21 cellular contexts compared by ENCODE assay signal in genomic region chr12:117447665-117448366, GRCh38.
"Had no signal": no experiment of that assay in that cellular context is flagged by ENCODE, and none has a peak within 500 bp of the region (broad histone marks: within the 10 kb centered on the region; RNA-seq: fewer than 3 reads in every experiment).

No MANE protein-coding gene starts in this region.

- DNase-seq: activated CD4-positive, alpha-beta memory T cell treated with anti-CD3 and anti-CD28 coated beads, Interleukin-2, amount 10 ng/mL, durations not matched to agents 7 days and 5 days; activated CD4-positive, alpha-beta T cell treated with anti-CD3 and anti-CD28 coated beads for 4 hours; activated CD8-positive, alpha-beta memory T cell treated with anti-CD3 and anti-CD28 coated beads, Interleukin-2, amount 10 ng/mL, durations not matched to agents 7 days and 5 days; dorsolateral prefrontal cortex; endodermal cell; foreskin fibroblast; left lung; right cardiac atrium; stimulated activated CD4-positive, alpha-beta T cell treated with anti-CD3 and anti-CD28 coated beads, Interleukin-4, amount 100 ng/mL, for 1 hour; stimulated activated naive CD8-positive, alpha-beta T cell treated with anti-CD3 and anti-CD28 coated beads, Interleukin-15, amount 100 ng/mL, for 72 hours; trophoblast cell had no signal

- H3K9me3 Mint-ChIP-seq: mesothelial cell of epicardium; stimulated activated naive CD8-positive, alpha-beta T cell treated with anti-CD3 and anti-CD28 coated beads, Interleukin-15, amount 100 ng/mL, for 72 hours had no signal

- H3K27me3 ChIP-seq: cardiac muscle cell, dorsolateral prefrontal cortex, hepatocyte, left lung, vagina had no signal

- H3K36me3 Mint-ChIP-seq: activated CD8-positive, alpha-beta memory T cell treated with anti-CD3 and anti-CD28 coated beads, Interleukin-2, amount 10 ng/mL, durations not matched to agents 7 days and 5 days; activated naive CD8-positive, alpha-beta T cell; mesothelial cell of epicardium had no signal

- H3K4me1 Mint-ChIP-seq: activated CD4-positive, alpha-beta memory T cell treated with anti-CD3 and anti-CD28 coated beads, Interleukin-2, amount 10 ng/mL, durations not matched to agents 7 days and 5 days; activated CD8-positive, alpha-beta memory T cell treated with anti-CD3 and anti-CD28 coated beads, Interleukin-2, amount 10 ng/mL, durations not matched to agents 7 days and 5 days; endodermal cell; mesothelial cell of epicardium; stimulated activated naive CD8-positive, alpha-beta T cell treated with anti-CD3 and anti-CD28 coated beads, Interleukin-15, amount 100 ng/mL, for 72 hours; WTC11 had no signal

- H3K27ac ChIP-seq: cardiac muscle cell, dorsolateral prefrontal cortex, epithelial cell of prostate, hepatocyte, left lung, prostate gland, skin epidermis, suprapubic skin, vagina had no signal

- H3K9me3 ChIP-seq: left lung, prostate gland, suprapubic skin, vagina had no signal

- H3K4me3 Mint-ChIP-seq: activated CD4-positive, alpha-beta memory T cell treated with anti-CD3 and anti-CD28 coated beads, Interleukin-2, amount 10 ng/mL, durations not matched to agents 7 days and 5 days; activated CD8-positive, alpha-beta memory T cell treated with anti-CD3 and anti-CD28 coated beads, Interleukin-2, amount 10 ng/mL, durations not matched to agents 7 days and 5 days; activated naive CD8-positive, alpha-beta T cell; endodermal cell; mesothelial cell of epicardium; stimulated activated naive CD8-positive, alpha-beta T cell treated with anti-CD3 and anti-CD28 coated beads, Interleukin-15, amount 100 ng/mL, for 72 hours; WTC11 had no signal

- H3K36me3 ChIP-seq: cardiac muscle cell, left lung, prostate gland, suprapubic skin, vagina had no signal

- H3K27ac Mint-ChIP-seq: activated CD4-positive, alpha-beta memory T cell treated with anti-CD3 and anti-CD28 coated beads, Interleukin-2, amount 10 ng/mL, durations not matched to agents 7 days and 5 days; activated CD8-positive, alpha-beta memory T cell treated with anti-CD3 and anti-CD28 coated beads, Interleukin-2, amount 10 ng/mL, durations not matched to agents 7 days and 5 days; activated naive CD8-positive, alpha-beta T cell; endodermal cell; mesothelial cell of epicardium; WTC11 had no signal

- H3K4me3 ChIP-seq: cardiac muscle cell, dorsolateral prefrontal cortex, hepatocyte, left lung, prostate gland, skin epidermis, suprapubic skin, vagina had no signal

- H3K4me1 ChIP-seq: left lung, prostate gland, suprapubic skin, vagina had no signal

- ATAC-seq: activated CD8-positive, alpha-beta memory T cell treated with anti-CD3 and anti-CD28 coated beads, Interleukin-2, amount 10 ng/mL, durations not matched to agents 7 days and 5 days; left lung; right cardiac atrium; stimulated activated naive CD8-positive, alpha-beta T cell treated with anti-CD3 and anti-CD28 coated beads, Interleukin-15, amount 100 ng/mL, for 72 hours; WTC11 had no signal

- H3K27me3 Mint-ChIP-seq: activated CD4-positive, alpha-beta memory T cell treated with anti-CD3 and anti-CD28 coated beads, Interleukin-2, amount 10 ng/mL, durations not matched to agents 7 days and 5 days; activated CD8-positive, alpha-beta memory T cell treated with anti-CD3 and anti-CD28 coated beads, Interleukin-2, amount 10 ng/mL, durations not matched to agents 7 days and 5 days; activated naive CD8-positive, alpha-beta T cell; stimulated activated naive CD8-positive, alpha-beta T cell treated with anti-CD3 and anti-CD28 coated beads, Interleukin-15, amount 100 ng/mL, for 72 hours had no signal
